ENCODE assay signal across 8 cellular contexts in genomic region chr5:154754460-154755360, GRCh38. TPM values are rescaled to one million over a fixed set of nuclear protein-coding genes. Genes with fewer than 3 reads are reported as not detected.
DNase-seq lines count a peak whose midpoint lies in the region; TF ChIP-seq lines count a peak whose summit lies in the region.

No MANE protein-coding gene starts in this region.

- in situ Hi-C loops in HAP-1 (cut with MboI; ENCODE audit: low sequenced_read_pairs), result no loop called here

- no peaks in the 10 kb centered on the region for H3K9me3 ChIP-seq in HAP-1

- peaks cover 6% of the 10 kb centered on the region; the same call in 1 of the 2 replicates for H3K36me3 ChIP-seq in HAP-1 (replicated peaks)

- no peaks in the 10 kb centered on the region for H3K9me3 Mint-ChIP-seq in nephron progenitor cell
- no peaks in the 10 kb centered on the region for H3K9me3 Mint-ChIP-seq in stimulated activated naive CD8-positive, alpha-beta T cell treated with anti-CD3 and anti-CD28 coated beads, Interleukin-15, Interleukin-2, amounts not matched to agents 100 ng/mL and 50 ng/mL, for 24 hours

- H3K27ac Mint-ChIP-seq in nephron progenitor cell, result peak overlapping the region; percentile 89
- H3K27ac Mint-ChIP-seq in stimulated activated naive CD8-positive, alpha-beta T cell treated with anti-CD3 and anti-CD28 coated beads, Interleukin-15, Interleukin-2, amounts not matched to agents 100 ng/mL and 50 ng/mL, for 24 hours, result peak overlapping the region; percentile 98

- peaks cover 4% of the 10 kb centered on the region for H3K27me3 Mint-ChIP-seq in nephron progenitor cell (ENCODE audit: low read depth, poor library complexity)
- H3K27me3 Mint-ChIP-seq in stimulated activated naive CD8-positive, alpha-beta T cell treated with anti-CD3 and anti-CD28 coated beads, Interleukin-15, Interleukin-2, amounts not matched to agents 100 ng/mL and 50 ng/mL, for 24 hours, result no peaks in the 10 kb centered on the region

- TF ChIP-seq POLR2A in Raji (IDR thresholded peaks at IDR 0.05; ENCODE audit: insufficient read depth, low read depth, low read length), result peak; percentile 85

- H3K4me1 ChIP-seq in HAP-1, result peaks cover 27% of the 10 kb centered on the region

- peaks cover 51% of the 10 kb centered on the region for H3K4me1 Mint-ChIP-seq in nephron progenitor cell
- H3K4me1 Mint-ChIP-seq in stimulated activated naive CD8-positive, alpha-beta T cell treated with anti-CD3 and anti-CD28 coated beads, Interleukin-15, Interleukin-2, amounts not matched to agents 100 ng/mL and 50 ng/mL, for 24 hours (ENCODE audit: low read depth), result peaks cover 44% of the 10 kb centered on the region

- peak overlapping the region; percentile 87 for H3K4me3 ChIP-seq in HAP-1

- peak; percentile 95 for DNase-seq in GF-D8 (lab: John Stamatoyannopoulos, UW)
- DNase-seq in HAP-1 (ENCODE audit: low spot score in 2 of 2), result peak; percentile 99 to 100
- DNase-seq in M059J (ENCODE audit: low read depth), result peak; percentile 98
- DNase-seq in activated gamma-delta T cell (lab: John Stamatoyannopoulos, UW), result peak; percentile 92
- peak; percentile 98 for DNase-seq in fibroblast of the conjunctiva (ENCODE audit: low read depth)
- peak; percentile 99 for DNase-seq in nephron progenitor cell

- H3K36me3 Mint-ChIP-seq in nephron progenitor cell (ENCODE audit: low read depth), result no peaks in the 10 kb centered on the region
- H3K36me3 Mint-ChIP-seq in stimulated activated naive CD8-positive, alpha-beta T cell treated with anti-CD3 and anti-CD28 coated beads, Interleukin-15, Interleukin-2, amounts not matched to agents 100 ng/mL and 50 ng/mL, for 24 hours (ENCODE audit: low read depth), result peaks cover 22% of the 10 kb centered on the region

- no peaks in the 10 kb centered on the region for H3K27me3 ChIP-seq in HAP-1 (ENCODE audit: low read depth)

- peak; percentile 39 for TF ChIP-seq CTCF in nephron progenitor cell (IDR thresholded peaks at IDR 0.05)

- peak overlapping the region; percentile 96 for H3K4me3 Mint-ChIP-seq in nephron progenitor cell
- H3K4me3 Mint-ChIP-seq in stimulated activated naive CD8-positive, alpha-beta T cell treated with anti-CD3 and anti-CD28 coated beads, Interleukin-15, Interleukin-2, amounts not matched to agents 100 ng/mL and 50 ng/mL, for 24 hours, result peak overlapping the region; percentile 88

RNA-seq across cellular contexts. Expression of gene LARP1, which starts 0.5 kb away (rescaled TPM):
- 42.0 and 77.3 TPM in 2 replicates for total RNA-seq in M059J (2014; rRNA removed; shearing (Covaris generic))

Comparison
In these comparisons a context has a peak if more than half of its experiments do, and no peak if none do; other contexts are left out.
1. Peak in every context shown above with its lines: DNase-seq and H3K4me3 ChIP-seq.